15 cellular contexts compared by ENCODE assay signal in the genomic region with DNA sequence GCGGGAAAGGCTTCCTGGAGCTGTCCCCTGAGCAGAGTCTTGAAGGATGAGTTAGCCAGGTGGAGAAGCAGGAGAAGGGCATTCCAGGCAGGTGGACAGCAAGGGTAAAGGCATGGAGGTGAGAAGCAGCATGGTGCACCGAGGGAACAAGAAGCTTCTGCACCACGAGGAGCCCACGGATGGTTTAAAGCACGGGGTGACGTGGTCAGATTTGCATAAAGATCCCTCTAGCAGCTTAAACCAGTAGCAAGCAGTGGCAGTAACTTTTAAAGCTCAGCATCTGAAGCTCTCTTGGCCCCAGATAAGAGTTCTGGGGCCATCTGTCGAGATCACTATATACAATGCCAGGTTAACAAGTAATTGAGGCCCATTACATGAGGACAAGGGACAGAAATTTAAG. TPM values are rescaled to one million over a fixed set of nuclear protein-coding genes. Genes with fewer than 3 reads are reported as not detected.
A peak's percentile ranks its signal among the peaks of the same experiment; 100 is the strongest.
DNase-seq lines count a peak whose midpoint lies in the region; ATAC-seq, FAIRE-seq and TF ChIP-seq lines count a peak whose summit lies in the region.
"Had no signal": no experiment of that assay in that cellular context is flagged by ENCODE, and none has a peak within 500 bp of the region (broad histone marks: within the 10 kb centered on the region; RNA-seq: fewer than 3 reads in every experiment).

No MANE protein-coding gene starts in this region.

- no peak overlapping the region for H4K8ac ChIP-seq in trophoblast cell (ENCODE audit: low read depth, low read length)

- TF ChIP-seq EP300 in K562 (IDR thresholded peaks at IDR 0.05; ENCODE audit: low read length): no peak

- peak overlapping the region; percentile 51 for H3K4me2 ChIP-seq in Karpas-422 (ENCODE audit: low read depth, low read length, poor library complexity, severe bottlenecking)
- H3K4me2 ChIP-seq in K562 (ENCODE audit: insufficient read depth, low read length): no peak overlapping the region
- H3K4me2 ChIP-seq in trophoblast cell (ENCODE audit: low read length): no peak overlapping the region

- H4K12ac ChIP-seq in trophoblast cell (ENCODE audit: low read depth, low read length): no peak overlapping the region

- 15% methylated on average over 7 of the region's 7 CpGs for WGBS in K562 (ENCODE audit: insufficient coverage, low coverage, missing lambda C conversion rate)
- WGBS in trophoblast cell (ENCODE audit: extremely low coverage, insufficient coverage, insufficient read length): no CpG with 5 or more reads among the region's 7 CpGs

- H3K18ac ChIP-seq in trophoblast cell (ENCODE audit: low read length): no peak overlapping the region

- no peak overlapping the region for H4K91ac ChIP-seq in trophoblast cell (ENCODE audit: low read depth, low read length)

- no peaks in the 10 kb centered on the region for H3K79me2 ChIP-seq in Karpas-422 (ENCODE audit: low read length)
- H3K79me2 ChIP-seq in K562 (ENCODE audit: control insufficient read depth, insufficient read depth, low read length): no peaks in the 10 kb centered on the region
- H3K79me2 ChIP-seq in trophoblast cell (ENCODE audit: control insufficient read depth, insufficient read depth, low read length, poor library complexity): no peaks in the 10 kb centered on the region

- no TSS peak for BruUV-seq in K562 (replicated peaks; lab: Mats Ljungman, UMichigan)

- H3K9ac ChIP-seq in Karpas-422 (ENCODE audit: low read length) (peak overlapping the region; percentile 16; the same call in 1 of the 2 replicates), K562 (ENCODE audit: insufficient read depth in 1 of 2, low read depth in 2 of 2, low read length in 2 of 2) (no peak overlapping the region), trophoblast cell (ENCODE audit: low read length) (no peak overlapping the region)
- H3K9ac ChIP-seq: GM23248 had no signal

- peaks cover 58% of the 10 kb centered on the region for H3K4me1 ChIP-seq in Karpas-422 (ENCODE audit: low read length)
- H3K4me1 ChIP-seq in K562 (replicated peaks in 1 of 2; ENCODE audit: control insufficient read depth in 2 of 2, insufficient read depth in 2 of 2, low read length in 2 of 2): peaks cover 14 to 16% of the 10 kb centered on the region in 2 experiments; a peak in 4 of 5 replicates
- H3K4me1 ChIP-seq in trophoblast cell (ENCODE audit: control insufficient read depth in 1 of 2, insufficient read depth in 2 of 2, low read length in 2 of 2): peaks cover 0 to 5% of the 10 kb centered on the region in 2 experiments

- H3K9me2 ChIP-seq in Karpas-422 (replicated peaks; ENCODE audit: insufficient read depth, low read length): no peaks in the 10 kb centered on the region

- H2AFZ ChIP-seq in Karpas-422 (ENCODE audit: low read length) (no peak overlapping the region), K562 (ENCODE audit: low read depth, low read length) (0 out of 2 replicates have a peak overlapping the region, but pooled peaks have one; percentile 1), trophoblast cell (ENCODE audit: insufficient read depth, low read length, poor library complexity) (no peak overlapping the region)
- H2AFZ ChIP-seq: GM23248 had no signal

- H2BK5ac ChIP-seq in trophoblast cell (ENCODE audit: low read depth, low read length, poor library complexity): no peak overlapping the region

- no peak for TF ChIP-seq CTCF in K562 (IDR thresholded peaks at IDR 0.05 in 2 of 3, conservative IDR thresholded peaks at IDR 0.05 in 1 of 3; ENCODE audit: insufficient read depth in 2 of 3, low read depth in 1 of 3, low read length in 3 of 3)

- CTCF ChIA-PET in K562 (lab: Yijun Ruan, JAX; ENCODE audit: low intra/inter-chr PET ratio): no interaction called here

- no peak for TF ChIP-seq RAD21 in K562 (CRISPR knock-in tag; conservative IDR thresholded peaks at IDR 0.05 in 1 of 2, IDR thresholded peaks at IDR 0.05 in 1 of 2)

- no peak for DNase-seq in GM12891 (ENCODE audit: insufficient read length, low spot score)
- DNase-seq in Karpas-422: no peak
- DNase-seq in K562 (ENCODE audit: extremely low read depth in 1 of 4, low spot score in 3 of 4): no peak
- DNase-seq in trophoblast cell: no peak
- no peak for DNase-seq in sciatic nerve (ENCODE audit: low spot score)
- no peak for DNase-seq in globus pallidus (ENCODE audit: low spot score)
- DNase-seq: CD4-positive, alpha-beta memory T cell; GF-D8; GM23248 had no signal

- H3K23ac ChIP-seq in trophoblast cell (ENCODE audit: low read length): no peak overlapping the region

- FAIRE-seq in GM12891 (lab: Jason Lieb, UNC): no peak
- FAIRE-seq in K562 (lab: Jason Lieb, UNC): no peak
- FAIRE-seq: A204.1, GM18507, H54 had no signal

- H3K27me3 ChIP-seq in Karpas-422 (ENCODE audit: low read length): no peaks in the 10 kb centered on the region
- peaks cover 0 to 7% of the 10 kb centered on the region in 2 experiments; a peak in 2 of 5 replicates for H3K27me3 ChIP-seq in K562 (ENCODE audit: control insufficient read depth in 2 of 2, insufficient read depth in 2 of 2, low read length in 2 of 2)
- H3K27me3 ChIP-seq in trophoblast cell (ENCODE audit: insufficient read depth, low read length): no peaks in the 10 kb centered on the region

- intact Hi-C loops in K562 (cut with micrococcal nuclease) (no loop called here), sciatic nerve (cut with DNase I) (no loop called here)

- H2AK5ac ChIP-seq in trophoblast cell (ENCODE audit: low read length): no peak overlapping the region

- no peaks in the 10 kb centered on the region for H3K36me3 ChIP-seq in Karpas-422 (ENCODE audit: insufficient read depth, low read length)
- no peaks in the 10 kb centered on the region for H3K36me3 ChIP-seq in K562 (ENCODE audit: control insufficient read depth, insufficient read depth, low read length)
- no peaks in the 10 kb centered on the region for H3K36me3 ChIP-seq in trophoblast cell (ENCODE audit: control insufficient read depth in 1 of 2, insufficient read depth in 2 of 2, low read length in 2 of 2)

- no peak overlapping the region for H3K14ac ChIP-seq in trophoblast cell (ENCODE audit: low read length)

- H3K9me1 ChIP-seq in K562 (ENCODE audit: control insufficient read depth, insufficient read depth, low read length): no peaks in the 10 kb centered on the region

- H4K20me1 ChIP-seq in Karpas-422 (ENCODE audit: insufficient read depth, low read depth, low read length) (no peaks in the 10 kb centered on the region), K562 (replicated peaks; ENCODE audit: control insufficient read depth, insufficient read depth, low read length) (no peaks in the 10 kb centered on the region)

- no peak overlapping the region for H2BK12ac ChIP-seq in trophoblast cell (ENCODE audit: low read length)

- no peaks in the 10 kb centered on the region for H3K79me1 ChIP-seq in trophoblast cell (ENCODE audit: low read length)

- TF ChIP-seq POLR2A in GM12891 (IDR thresholded peaks at IDR 0.05; ENCODE audit: low read depth, low read length) (no peak), K562 (conservative IDR thresholded peaks at IDR 0.05) (no peak)

- in situ Hi-C loops in K562 (cut with MboI): no loop called here

- no peak overlapping the region for H3K4ac ChIP-seq in trophoblast cell (ENCODE audit: low read depth, low read length)

- ATAC-seq in K562 (no peak), sciatic nerve (no peak), GM19324 (IDR thresholded peaks at IDR 0.05; ENCODE audit: low FRiP score, unreplicated experiment) (no peak)
- ATAC-seq: HCT116 had no signal

- H3K4me3 ChIP-seq in Karpas-422 (ENCODE audit: low read length): no peak overlapping the region; the same call in 1 of the 2 replicates
- no peak overlapping the region for H3K4me3 ChIP-seq in K562
- peak overlapping the region; percentile 20 for H3K4me3 ChIP-seq in trophoblast cell (ENCODE audit: low read depth, low read length)
- H3K4me3 ChIP-seq: GM23248 had no signal

- no peaks in the 10 kb centered on the region for H3K9me3 ChIP-seq in Karpas-422 (ENCODE audit: low read length)
- H3K9me3 ChIP-seq in K562 (replicated peaks; ENCODE audit: control insufficient read depth, insufficient read depth, low read depth, low read length): no peaks in the 10 kb centered on the region
- no peaks in the 10 kb centered on the region for H3K9me3 ChIP-seq in trophoblast cell (ENCODE audit: insufficient read depth, low read depth, low read length)

- H3K27ac ChIP-seq in Karpas-422 (ENCODE audit: low read length) (no peak overlapping the region), K562 (ENCODE audit: extremely low read depth, low read depth, low read length) (no peak overlapping the region), trophoblast cell (ENCODE audit: low read depth, low read length) (no peak overlapping the region)
- H3K27ac ChIP-seq: C4-2B, GM23248 had no signal

- no peak overlapping the region for H2BK120ac ChIP-seq in trophoblast cell (ENCODE audit: insufficient read depth, low read length, poor library complexity)

- POLR2A ChIA-PET in K562 (lab: Yijun Ruan, JAX): interaction anchor here (0.6 to 1.8 kb wide), 5 partner anchors 9 to 36 kb away, joined by 3 to 8 read pairs (median 3); no protein-coding TSS in a partner anchor

TF ChIP-seq in GM12891, 5 proteins besides CTCF, POLR2A, EP300 and RAD21 (continues in another document):
- no peak for TF ChIP-seq TAF1 (IDR thresholded peaks at IDR 0.05; ENCODE audit: low read depth, low read length)

TF ChIP-seq in K562, 482 proteins besides CTCF, POLR2A, EP300 and RAD21 (continues in another document):
- no peak for TF ChIP-seq HDAC1 (IDR thresholded peaks at IDR 0.05)
- TF ChIP-seq EWSR1 (IDR thresholded peaks at IDR 0.05; ENCODE audit: borderline replicate concordance, low read depth, partially characterized antibody): no peak

RNA-seq across cellular contexts. Expression of gene SERPINH1, which starts 36.8 kb away (rescaled TPM):
- polyA plus RNA-seq in GM12891 (2012; ENCODE audit: low read depth, missing spikeins): 14.8 TPM
- 10.5 and 16.1 TPM in 2 replicates for total RNA-seq in Karpas-422 (2014; rRNA removed; shearing (Covaris generic); ENCODE audit: low replicate concordance)
- 53.1 and 136 TPM in 2 replicates for total RNA-seq in K562 (2011; cell fraction: chromatin; rRNA removed; ENCODE audit: low replicate concordance)
- 186 and 237 TPM in 2 replicates for total RNA-seq in K562 (2011; cell fraction: nucleolus; rRNA removed)
- total RNA-seq in K562 (2011; cell fraction: nucleoplasm; rRNA removed): 128 and 144 TPM in 2 replicates
- total RNA-seq in K562 (2014; rRNA removed): 67.9 and 85.8 TPM in 2 replicates
- total RNA-seq in K562 (2014; rRNA removed; fragmentation: Illumina TruSeq; extraction: Trizol): 30.3 and 44.1 TPM in 2 replicates
- total RNA-seq in K562 (2015; rRNA removed; fragmentation: Illumina TruSeq; extraction: Trizol): 78.5 and 87.1 TPM in 2 replicates
- 106 and 115 TPM in 2 replicates for total RNA-seq in K562 (2021)
- polyA plus RNA-seq in K562 (2011; rRNA removed): 45.5 and 123 TPM in 2 replicates
- 84.3 and 156 TPM in 2 replicates for polyA plus RNA-seq in K562 (2011; cell fraction: cytosol; rRNA removed)
- polyA plus RNA-seq in K562 (2011; cell fraction: nucleus; rRNA removed): 79.5 and 81.7 TPM in 2 replicates
- polyA plus RNA-seq in K562 (2012): 148 and 286 TPM in 2 replicates
- 95.0 and 102 TPM in 2 replicates for polyA plus RNA-seq in K562 (2014; fragmentation: Illumina TruSeq; extraction: Trizol)
- polyA plus RNA-seq in K562 (2014; fragmentation: Nextera tagmentation; extraction: Ambion mirVana): 1 to 10 TPM; 2.8 to 6.8 TPM
- polyA plus RNA-seq in K562 (2014; rRNA removed): 67.8 and 77.9 TPM in 2 replicates
- 24.5 and 38.2 TPM in 2 replicates for polyA minus RNA-seq in K562 (2011; rRNA and poly(A)+ RNA removed)
- polyA minus RNA-seq in K562 (2011; cell fraction: cytosol; rRNA and poly(A)+ RNA removed): 53.3 and 105 TPM in 2 replicates
- 27.3 and 51.1 TPM in 2 replicates for polyA minus RNA-seq in K562 (2011; cell fraction: nucleus; rRNA and poly(A)+ RNA removed)
- 413 and 416 TPM in 2 replicates for polyA plus RNA-seq in trophoblast cell (2013)
- total RNA-seq in sciatic nerve: 121 TPM
